ENCODE assay signal across 8 cellular contexts in genomic region chr10:84140036-84140379, GRCh38. TPM values are rescaled to one million over a fixed set of nuclear protein-coding genes. Genes with fewer than 3 reads are reported as not detected.
A peak's percentile ranks its signal among the peaks of the same experiment; 100 is the strongest.
DNase-seq lines count a peak whose midpoint lies in the region; ATAC-seq, FAIRE-seq and TF ChIP-seq lines count a peak whose summit lies in the region.

No MANE protein-coding gene starts in this region.

- dilution Hi-C loops in keratinocyte (cut with MboI; ENCODE audit: extremely low pct_ligation_motif_present, low sequenced_read_pairs) = loop anchor here (10.0 kb wide), 1 partner anchor 65 kb away; no protein-coding TSS in a partner anchor

- DNase-seq in GM12865 (ENCODE audit: low read depth) = peak; percentile 40
- DNase-seq in Karpas-422 = no peak
- peak in 3 of 4 experiments; percentile 29 to 65 (median 47) for DNase-seq in K562 (ENCODE audit: extremely low read depth in 1 of 4, low spot score in 3 of 4)
- no peak for DNase-seq in keratinocyte (ENCODE audit: low read depth, low spot score)
- peak; percentile 6 for DNase-seq in stromal cell of bone marrow (ENCODE audit: low read depth)
- no peak for DNase-seq in NCI-H345 (lab: John Stamatoyannopoulos, UW)
- no peak for DNase-seq in sciatic nerve (ENCODE audit: low spot score)

- H4K20me1 ChIP-seq in Karpas-422 (ENCODE audit: insufficient read depth, low read depth, low read length) = no peaks in the 10 kb centered on the region
- peaks cover 7% of the 10 kb centered on the region for H4K20me1 ChIP-seq in K562 (replicated peaks; ENCODE audit: control insufficient read depth, insufficient read depth, low read length)
- H4K20me1 ChIP-seq in keratinocyte (ENCODE audit: control insufficient read depth, extremely low read depth, insufficient read depth, low read length) = no peaks in the 10 kb centered on the region

- TF ChIP-seq EP300 in K562 (IDR thresholded peaks at IDR 0.05; ENCODE audit: low read length) = peak; percentile 11; the same call in 1 of the 2 replicates

- POLR2A ChIA-PET in K562 (lab: Yijun Ruan, JAX) = interaction anchor here (0.6 to 4.0 kb wide), 13 partner anchors 9 to 189 kb away, joined by 3 to 27 read pairs (median 4); partner anchors contain the start of genes CCSER2 and CDHR1

- H3K27me3 ChIP-seq in Karpas-422 (ENCODE audit: low read length) = no peaks in the 10 kb centered on the region
- no peaks in the 10 kb centered on the region for H3K27me3 ChIP-seq in K562 (ENCODE audit: control insufficient read depth in 2 of 2, insufficient read depth in 2 of 2, low read length in 2 of 2)
- H3K27me3 ChIP-seq in keratinocyte (ENCODE audit: control insufficient read depth, extremely low read depth, insufficient read depth, low read length) = no peaks in the 10 kb centered on the region

- CTCF ChIA-PET in K562 (lab: Yijun Ruan, JAX; ENCODE audit: low intra/inter-chr PET ratio) = no interaction called here

- H3K79me2 ChIP-seq in Karpas-422 (ENCODE audit: low read length) = peaks cover 28% of the 10 kb centered on the region
- H3K79me2 ChIP-seq in K562 (ENCODE audit: control insufficient read depth, insufficient read depth, low read length) = peaks cover 46% of the 10 kb centered on the region
- peaks cover 23% of the 10 kb centered on the region for H3K79me2 ChIP-seq in keratinocyte (ENCODE audit: control insufficient read depth, insufficient read depth, low read length)

- TF ChIP-seq RAD21 in K562 (CRISPR knock-in tag; conservative IDR thresholded peaks at IDR 0.05 in 1 of 2, IDR thresholded peaks at IDR 0.05 in 1 of 2) = no peak

- H3K9ac ChIP-seq in Karpas-422 (ENCODE audit: low read length) (peak overlapping the region; percentile 89), K562 (ENCODE audit: insufficient read depth in 1 of 2, low read depth in 2 of 2, low read length in 2 of 2) (peak overlapping the region; percentile 99 to 100), keratinocyte (ENCODE audit: control insufficient read depth, extremely low read depth, insufficient read depth, low read length) (peak overlapping the region; percentile 96)

- peak; percentile 81 for ATAC-seq in K562
- ATAC-seq in sciatic nerve = no peak
- no peak for ATAC-seq in GM18520 (IDR thresholded peaks at IDR 0.05; ENCODE audit: unreplicated experiment)

- H3K27ac ChIP-seq in Karpas-422 (ENCODE audit: low read length) = no peak overlapping the region
- peak overlapping the region; percentile 99 for H3K27ac ChIP-seq in K562 (ENCODE audit: extremely low read depth, low read depth, low read length)
- peak overlapping the region; percentile 86 for H3K27ac ChIP-seq in keratinocyte (ENCODE audit: control insufficient read depth, insufficient read depth, low read length)

- H3K9me3 ChIP-seq in Karpas-422 (ENCODE audit: low read length) = no peaks in the 10 kb centered on the region
- no peaks in the 10 kb centered on the region for H3K9me3 ChIP-seq in K562 (replicated peaks; ENCODE audit: control insufficient read depth, insufficient read depth, low read depth, low read length)
- no peaks in the 10 kb centered on the region for H3K9me3 ChIP-seq in keratinocyte (ENCODE audit: control insufficient read depth, low read depth, low read length)

- no peak for TF ChIP-seq CTCF in GM12865 (IDR thresholded peaks at IDR 0.05; ENCODE audit: insufficient read depth, low read depth, low read length, missing control alignments)
- no peak for TF ChIP-seq CTCF in K562 (IDR thresholded peaks at IDR 0.05 in 2 of 3, conservative IDR thresholded peaks at IDR 0.05 in 1 of 3; ENCODE audit: insufficient read depth in 2 of 3, low read depth in 1 of 3, low read length in 3 of 3)
- TF ChIP-seq CTCF in keratinocyte (optimal IDR thresholded peaks at IDR 0.05 in 1 of 3, IDR thresholded peaks at IDR 0.05 in 1 of 3, conservative IDR thresholded peaks at IDR 0.05 in 1 of 3; ENCODE audit: extremely low read depth in 1 of 3, insufficient read depth in 2 of 3, low read length in 3 of 3) = no peak

- intact Hi-C loops in K562 (cut with micrococcal nuclease) (no loop called here), sciatic nerve (cut with DNase I) (no loop called here)

- H3K9me2 ChIP-seq in Karpas-422 (replicated peaks; ENCODE audit: insufficient read depth, low read length) = no peaks in the 10 kb centered on the region; the same call in 1 of the 2 replicates

- H3K4me3 ChIP-seq in GM12865 (ENCODE audit: low read depth, low read length) (peak overlapping the region; percentile 97), Karpas-422 (ENCODE audit: low read length) (peak overlapping the region; percentile 93), K562 (peak overlapping the region; percentile 100), keratinocyte (ENCODE audit: control insufficient read depth in 2 of 3, extremely low read depth in 1 of 3, insufficient read depth in 2 of 3, low read depth in 1 of 3, low read length in 3 of 3) (peak overlapping the region; percentile 73 to 99 (median 96))

- TF ChIP-seq POLR2A in K562 (conservative IDR thresholded peaks at IDR 0.05) = no peak

- in situ Hi-C loops in K562 (cut with MboI) = no loop called here

- H3K9me1 ChIP-seq in K562 (ENCODE audit: control insufficient read depth, insufficient read depth, low read length) (no peaks in the 10 kb centered on the region), keratinocyte (ENCODE audit: control insufficient read depth, extremely low read depth, insufficient read depth, low read length) (no peaks in the 10 kb centered on the region)

- BruUV-seq in K562 (replicated peaks; lab: Mats Ljungman, UMichigan) = no TSS peak

- FAIRE-seq in K562 (lab: Jason Lieb, UNC) = no peak
- no peak for FAIRE-seq in keratinocyte (lab: Jason Lieb, UNC)

- peaks cover 12% of the 10 kb centered on the region; the same call in 1 of the 2 replicates for H3K36me3 ChIP-seq in Karpas-422 (ENCODE audit: insufficient read depth, low read length)
- peaks cover 48% of the 10 kb centered on the region for H3K36me3 ChIP-seq in K562 (ENCODE audit: control insufficient read depth, insufficient read depth, low read length)
- H3K36me3 ChIP-seq in keratinocyte (ENCODE audit: control insufficient read depth in 2 of 2, extremely low read depth in 1 of 2, insufficient read depth in 2 of 2, low read length in 2 of 2) = peaks cover 7 to 14% of the 10 kb centered on the region in 2 experiments

- H3K4me1 ChIP-seq in Karpas-422 (ENCODE audit: low read length) (peaks cover 30% of the 10 kb centered on the region), K562 (replicated peaks in 1 of 2; ENCODE audit: control insufficient read depth in 2 of 2, insufficient read depth in 2 of 2, low read length in 2 of 2) (peaks cover 0 to 12% of the 10 kb centered on the region in 2 experiments; a peak in 4 of 5 replicates), keratinocyte (ENCODE audit: control insufficient read depth, extremely low read depth, insufficient read depth, low read length) (peaks cover 13% of the 10 kb centered on the region)

- WGBS in K562 (ENCODE audit: insufficient coverage, low coverage, missing lambda C conversion rate) = 0% methylated on average over 12 of the region's 12 CpGs

- H2AFZ ChIP-seq in Karpas-422 (ENCODE audit: low read length) (no peak overlapping the region), K562 (ENCODE audit: low read depth, low read length) (peak overlapping the region; percentile 86), keratinocyte (ENCODE audit: control insufficient read depth, low read length) (peak overlapping the region; percentile 4)

- H3K4me2 ChIP-seq in Karpas-422 (ENCODE audit: low read depth, low read length, poor library complexity, severe bottlenecking) = peak overlapping the region; percentile 87
- H3K4me2 ChIP-seq in K562 (ENCODE audit: insufficient read depth, low read length) = peak overlapping the region; percentile 100
- H3K4me2 ChIP-seq in keratinocyte (ENCODE audit: control insufficient read depth, extremely low read depth, insufficient read depth, low read depth, low read length) = peak overlapping the region; percentile 93

RNA-seq across cellular contexts. Expression of gene GHITM, which starts 0.7 kb away (rescaled TPM):
- total RNA-seq in Karpas-422 (2014; rRNA removed; shearing (Covaris generic); ENCODE audit: low replicate concordance) = 78.4 and 82.3 TPM in 2 replicates
- total RNA-seq in K562 (2011; cell fraction: chromatin; rRNA removed; ENCODE audit: low replicate concordance) = 28.3 and 42.0 TPM in 2 replicates
- 35.7 and 40.9 TPM in 2 replicates for total RNA-seq in K562 (2011; cell fraction: nucleolus; rRNA removed)
- 48.2 and 55.7 TPM in 2 replicates for total RNA-seq in K562 (2011; cell fraction: nucleoplasm; rRNA removed)
- 353 and 382 TPM in 2 replicates for total RNA-seq in K562 (2014; rRNA removed)
- 410 and 439 TPM in 2 replicates for total RNA-seq in K562 (2014; rRNA removed; fragmentation: Illumina TruSeq; extraction: Trizol)
- 319 and 332 TPM in 2 replicates for total RNA-seq in K562 (2015; rRNA removed; fragmentation: Illumina TruSeq; extraction: Trizol)
- 322 and 329 TPM in 2 replicates for total RNA-seq in K562 (2021)
- polyA plus RNA-seq in K562 (2011; rRNA removed) = 419 and 525 TPM in 2 replicates
- 238 and 341 TPM in 2 replicates for polyA plus RNA-seq in K562 (2011; cell fraction: cytosol; rRNA removed)
- 70.0 and 123 TPM in 2 replicates for polyA plus RNA-seq in K562 (2011; cell fraction: nucleus; rRNA removed)
- 352 and 522 TPM in 2 replicates for polyA plus RNA-seq in K562 (2012)
- polyA plus RNA-seq in K562 (2014; fragmentation: Illumina TruSeq; extraction: Trizol) = 335 and 347 TPM in 2 replicates
- polyA plus RNA-seq in K562 (2014; fragmentation: Nextera tagmentation; extraction: Ambion mirVana) = 1,000 to 10,000 TPM; 1,201 to 1,258 TPM
- 386 and 401 TPM in 2 replicates for polyA plus RNA-seq in K562 (2014; rRNA removed)
- polyA minus RNA-seq in K562 (2011; rRNA and poly(A)+ RNA removed) = 349 and 350 TPM in 2 replicates
- polyA minus RNA-seq in K562 (2011; cell fraction: cytosol; rRNA and poly(A)+ RNA removed) = 107 and 129 TPM in 2 replicates
- 22.6 and 44.9 TPM in 2 replicates for polyA minus RNA-seq in K562 (2011; cell fraction: nucleus; rRNA and poly(A)+ RNA removed)
- 146 to 214 TPM (median 175 TPM) in 3 replicates for polyA plus RNA-seq in keratinocyte
- 68.0 TPM for polyA plus RNA-seq in keratinocyte (2011; ENCODE audit: low read depth)
- 134 and 203 TPM in 2 replicates for polyA plus RNA-seq in keratinocyte (2011; cell fraction: cytosol; rRNA removed)
- 80.1 and 90.1 TPM in 2 replicates for polyA plus RNA-seq in keratinocyte (2011; cell fraction: nucleus; rRNA removed)
- 127 and 181 TPM in 2 replicates for polyA plus RNA-seq in keratinocyte (2012; ENCODE audit: low replicate concordance)
- polyA minus RNA-seq in keratinocyte = 65.1 to 121 TPM (median 98.8 TPM) in 3 replicates
- 80.4 TPM for polyA minus RNA-seq in keratinocyte (2011; cell fraction: cytosol; rRNA and poly(A)+ RNA removed)
- polyA minus RNA-seq in keratinocyte (2011; cell fraction: nucleus; rRNA and poly(A)+ RNA removed) = 29.5 and 42.4 TPM in 2 replicates
- total RNA-seq in sciatic nerve = 77.8 TPM

RNA-seq across cellular contexts. Expression of gene GPR15LG, which starts 33.6 kb away (rescaled TPM):
- not detected in 2 replicates for total RNA-seq in Karpas-422 (2014; rRNA removed; shearing (Covaris generic); ENCODE audit: low replicate concordance)
- total RNA-seq in K562 (2011; cell fraction: chromatin; rRNA removed; ENCODE audit: low replicate concordance) = not detected in 2 replicates
- not detected in 2 replicates for total RNA-seq in K562 (2011; cell fraction: nucleolus; rRNA removed)
- not detected in 2 replicates for total RNA-seq in K562 (2011; cell fraction: nucleoplasm; rRNA removed)
- total RNA-seq in K562 (2014; rRNA removed) = not detected in 2 replicates
- not detected in 2 replicates for total RNA-seq in K562 (2014; rRNA removed; fragmentation: Illumina TruSeq; extraction: Trizol)
- 0.51 TPM in 1 of 2 replicates, not detected in the other for total RNA-seq in K562 (2015; rRNA removed; fragmentation: Illumina TruSeq; extraction: Trizol)
- not detected in 2 replicates for total RNA-seq in K562 (2021)
- polyA plus RNA-seq in K562 (2011; rRNA removed) = not detected in 2 replicates
- polyA plus RNA-seq in K562 (2011; cell fraction: cytosol; rRNA removed) = not detected in 2 replicates
- polyA plus RNA-seq in K562 (2011; cell fraction: nucleus; rRNA removed) = not detected in 2 replicates
- polyA plus RNA-seq in K562 (2012) = not detected in 2 replicates
- not detected in 2 replicates for polyA plus RNA-seq in K562 (2014; fragmentation: Illumina TruSeq; extraction: Trizol)
- not detected for polyA plus RNA-seq in K562 (2014; fragmentation: Nextera tagmentation; extraction: Ambion mirVana)
- polyA plus RNA-seq in K562 (2014; rRNA removed) = not detected in 2 replicates
- polyA minus RNA-seq in K562 (2011; rRNA and poly(A)+ RNA removed) = not detected in 2 replicates
- polyA minus RNA-seq in K562 (2011; cell fraction: cytosol; rRNA and poly(A)+ RNA removed) = not detected in 2 replicates
- not detected in 2 replicates for polyA minus RNA-seq in K562 (2011; cell fraction: nucleus; rRNA and poly(A)+ RNA removed)
- 0.57 to 54.1 TPM (median 10.4 TPM) in 3 replicates for polyA plus RNA-seq in keratinocyte
- 8.4 TPM for polyA plus RNA-seq in keratinocyte (2011; ENCODE audit: low read depth)
- polyA plus RNA-seq in keratinocyte (2011; cell fraction: cytosol; rRNA removed) = 3.8 and 4.6 TPM in 2 replicates
- polyA plus RNA-seq in keratinocyte (2011; cell fraction: nucleus; rRNA removed) = 2.0 and 2.3 TPM in 2 replicates
- polyA plus RNA-seq in keratinocyte (2012; ENCODE audit: low replicate concordance) = 0.74 and 81.7 TPM in 2 replicates
- 7.7 to 31.6 TPM in 2 of 3 replicates, not detected in the other for polyA minus RNA-seq in keratinocyte
- 8.1 TPM for polyA minus RNA-seq in keratinocyte (2011; cell fraction: cytosol; rRNA and poly(A)+ RNA removed)
- 1.1 and 1.7 TPM in 2 replicates for polyA minus RNA-seq in keratinocyte (2011; cell fraction: nucleus; rRNA and poly(A)+ RNA removed)
- not detected for total RNA-seq in sciatic nerve

RNA-seq across cellular contexts. Expression of gene CDHR1, which starts 54.3 kb away (rescaled TPM):
- total RNA-seq in Karpas-422 (2014; rRNA removed; shearing (Covaris generic); ENCODE audit: low replicate concordance) = not detected in 2 replicates
- total RNA-seq in K562 (2011; cell fraction: chromatin; rRNA removed; ENCODE audit: low replicate concordance) = 7.3 and 9.6 TPM in 2 replicates
- 5.5 and 6.0 TPM in 2 replicates for total RNA-seq in K562 (2011; cell fraction: nucleolus; rRNA removed)
- 3.8 and 5.6 TPM in 2 replicates for total RNA-seq in K562 (2011; cell fraction: nucleoplasm; rRNA removed)
- 0.23 and 0.29 TPM in 2 replicates for total RNA-seq in K562 (2014; rRNA removed)
- 0.07 and 0.26 TPM in 2 replicates for total RNA-seq in K562 (2014; rRNA removed; fragmentation: Illumina TruSeq; extraction: Trizol)
- 0.07 and 0.11 TPM in 2 replicates for total RNA-seq in K562 (2015; rRNA removed; fragmentation: Illumina TruSeq; extraction: Trizol)
- 0.20 and 0.56 TPM in 2 replicates for total RNA-seq in K562 (2021)
- 0.99 and 2.1 TPM in 2 replicates for polyA plus RNA-seq in K562 (2011; rRNA removed)
- 0.40 and 1.1 TPM in 2 replicates for polyA plus RNA-seq in K562 (2011; cell fraction: cytosol; rRNA removed)
- polyA plus RNA-seq in K562 (2011; cell fraction: nucleus; rRNA removed) = 7.8 and 11.0 TPM in 2 replicates
- 0.44 and 0.76 TPM in 2 replicates for polyA plus RNA-seq in K562 (2012)
- polyA plus RNA-seq in K562 (2014; fragmentation: Illumina TruSeq; extraction: Trizol) = 0.29 and 0.33 TPM in 2 replicates
- polyA plus RNA-seq in K562 (2014; fragmentation: Nextera tagmentation; extraction: Ambion mirVana) = under 1 TPM; 0.03 to 0.10 TPM
- 0.30 and 0.46 TPM in 2 replicates for polyA plus RNA-seq in K562 (2014; rRNA removed)
- polyA minus RNA-seq in K562 (2011; rRNA and poly(A)+ RNA removed) = 0.77 and 0.81 TPM in 2 replicates
- polyA minus RNA-seq in K562 (2011; cell fraction: cytosol; rRNA and poly(A)+ RNA removed) = 0.73 and 0.86 TPM in 2 replicates
- polyA minus RNA-seq in K562 (2011; cell fraction: nucleus; rRNA and poly(A)+ RNA removed) = 0.67 and 1.9 TPM in 2 replicates
- polyA plus RNA-seq in keratinocyte = 1.4 to 5.7 TPM (median 5.2 TPM) in 3 replicates
- polyA plus RNA-seq in keratinocyte (2011; ENCODE audit: low read depth) = 2.4 TPM
- polyA plus RNA-seq in keratinocyte (2011; cell fraction: cytosol; rRNA removed) = 0.69 and 0.84 TPM in 2 replicates
- polyA plus RNA-seq in keratinocyte (2011; cell fraction: nucleus; rRNA removed) = 11.6 and 14.0 TPM in 2 replicates
- polyA plus RNA-seq in keratinocyte (2012; ENCODE audit: low replicate concordance) = 0.95 and 4.7 TPM in 2 replicates
- polyA minus RNA-seq in keratinocyte = 2.4 to 3.6 TPM (median 2.9 TPM) in 3 replicates
- 0.77 TPM for polyA minus RNA-seq in keratinocyte (2011; cell fraction: cytosol; rRNA and poly(A)+ RNA removed)
- 2.6 and 5.2 TPM in 2 replicates for polyA minus RNA-seq in keratinocyte (2011; cell fraction: nucleus; rRNA and poly(A)+ RNA removed)
- 2.0 TPM for total RNA-seq in sciatic nerve

Comparison
In these comparisons a context has a peak if more than half of its experiments do, and no peak if none do; other contexts are left out.
1. DNase-seq: peak in GM12865 (single experiment), K562 (3 of 4) and stromal cell of bone marrow (single experiment); none in Karpas-422 (single experiment), keratinocyte (single experiment), NCI-H345 (single experiment) and sciatic nerve (single experiment).
2. Peak in every context shown above with its lines, with median percentiles within 50 percentile points of each other: H3K4me3 ChIP-seq, H3K4me2 ChIP-seq and H3K9ac ChIP-seq.